8 cellular contexts compared by ENCODE assay signal in the genomic region with DNA sequence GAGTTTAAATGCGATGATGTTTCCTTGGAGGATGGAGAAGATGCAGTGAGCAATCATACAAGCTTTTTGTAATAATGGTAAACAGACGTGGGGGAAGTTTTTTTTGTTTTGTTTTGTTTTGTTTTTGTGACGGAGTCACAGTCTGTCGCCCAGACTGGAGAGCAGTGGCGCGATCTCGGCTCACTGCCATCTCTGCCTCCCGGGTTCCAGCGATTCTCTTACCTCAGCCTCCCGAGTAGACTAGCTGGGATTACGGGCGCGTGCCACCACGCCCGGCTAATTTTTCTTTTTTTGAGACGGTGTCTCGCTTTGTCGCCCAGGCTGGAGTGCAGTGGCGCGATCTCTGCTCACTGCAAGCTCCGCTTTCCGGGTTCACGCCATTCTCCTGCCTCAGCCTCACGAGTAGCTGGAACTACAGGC. TPM values are rescaled to one million over a fixed set of nuclear protein-coding genes. Genes with fewer than 3 reads are reported as not detected.
A peak's percentile ranks its signal among the peaks of the same experiment; 100 is the strongest.
DNase-seq lines count a peak whose midpoint lies in the region; ATAC-seq, FAIRE-seq and TF ChIP-seq lines count a peak whose summit lies in the region.
"Not testable (repeated sequence)": the region's sequence is repeated elsewhere in the genome, so short reads cannot be mapped to it uniquely, and the experiment has no call there.

No MANE protein-coding gene starts in this region.

- not testable (repeated sequence) for H2AFZ ChIP-seq in astrocyte (ENCODE audit: low read depth, low read length); fibroblast of lung (ENCODE audit: low read length)

- not testable (repeated sequence) for H3K9me3 ChIP-seq in astrocyte (ENCODE audit: insufficient read depth, low read depth, low read length); fibroblast of lung (ENCODE audit: control insufficient read depth, insufficient read depth, low read depth, low read length); lung (ENCODE audit: control insufficient read depth in 2 of 2, insufficient read depth in 1 of 2, low read length in 1 of 2)

- peak; percentile 26 for FAIRE-seq in GM19239 (lab: Jason Lieb, UNC)
- FAIRE-seq in astrocyte (lab: Jason Lieb, UNC): not testable (repeated sequence)

- H3K9me3 Mint-ChIP-seq in activated B cell treated with CpG ODN at 0.5 μM for 24 hours; astrocyte (ENCODE audit: unreplicated experiment): not testable (repeated sequence)

- H4K20me1 ChIP-seq in astrocyte (ENCODE audit: insufficient read depth, low read length): peaks cover 41% of the 10 kb centered on the region
- H4K20me1 ChIP-seq in fibroblast of lung (ENCODE audit: control insufficient read depth, extremely low read depth, insufficient read depth, low read length): not testable (repeated sequence)

- peak; percentile 11 for ATAC-seq in activated B cell treated with CpG ODN at 0.5 μM for 24 hours (ENCODE audit: low read depth)
- not testable (repeated sequence) for ATAC-seq in lung (ENCODE audit: insufficient read depth, low FRiP score)

- peaks cover 18% of the 10 kb centered on the region for H3K36me3 ChIP-seq in astrocyte (ENCODE audit: insufficient read depth, low read length)
- H3K36me3 ChIP-seq in fibroblast of lung (ENCODE audit: control insufficient read depth, insufficient read depth, low read length): not testable (repeated sequence)
- peaks cover 0 to 11% of the 10 kb centered on the region in 2 donors for H3K36me3 ChIP-seq in lung (ENCODE audit: control insufficient read depth in 2 of 2, insufficient read depth in 2 of 2, low read length in 2 of 2)

- peak overlapping the region; percentile 92 for H3K4me3 ChIP-seq in astrocyte (ENCODE audit: insufficient read depth, low read depth, low read length)
- peak overlapping the region; percentile 76 to 98 (median 94) for H3K4me3 ChIP-seq in fibroblast of lung (replicated peaks in 1 of 4; ENCODE audit: control extremely low read depth in 1 of 4, insufficient read depth in 1 of 4, low read depth in 3 of 4, low read length in 4 of 4)
- peak overlapping the region; percentile 89 for H3K4me3 ChIP-seq in lung
- H3K4me3 ChIP-seq in skin epidermis: peak overlapping the region; percentile 68 to 95 (median 89)

- not testable (repeated sequence) for H3K27me3 Mint-ChIP-seq in activated B cell treated with CpG ODN at 0.5 μM for 24 hours; astrocyte (ENCODE audit: low read depth, unreplicated experiment)

- H3K79me2 ChIP-seq in astrocyte (ENCODE audit: insufficient read depth, low read length) (peaks cover 82% of the 10 kb centered on the region), fibroblast of lung (ENCODE audit: control insufficient read depth, insufficient read depth, low read length) (peaks cover 72% of the 10 kb centered on the region)

- peak overlapping the region; percentile 95 for H3K4me2 ChIP-seq in astrocyte (ENCODE audit: low read length)
- peak overlapping the region; percentile 66 for H3K4me2 ChIP-seq in fibroblast of lung (ENCODE audit: extremely low read depth, insufficient read depth, low read length)

- TF ChIP-seq CTCF in activated B cell treated with CpG ODN at 0.5 μM for 24 hours (IDR thresholded peaks at IDR 0.05); astrocyte (IDR thresholded peaks at IDR 0.05; ENCODE audit: insufficient read depth, low read depth, low read length); fibroblast of lung (conservative IDR thresholded peaks at IDR 0.05 in 1 of 2, IDR thresholded peaks at IDR 0.05 in 1 of 2; ENCODE audit: low read depth in 1 of 2, low read length in 2 of 2); lung (IDR thresholded peaks at IDR 0.05; ENCODE audit: control extremely low read depth, extremely low read depth): not testable (repeated sequence)

- CTCF ChIA-PET in activated B cell treated with CpG ODN at 0.5 μM for 24 hours (lab: Charles Lee): interaction anchor here (0.7 to 1.7 kb wide), 3 partner anchors 16 to 155 kb away, joined by 3 to 7 read pairs (median 4); no protein-coding TSS in a partner anchor

- H3K27ac Mint-ChIP-seq in activated B cell treated with CpG ODN at 0.5 μM for 24 hours (peak overlapping the region; percentile 99), astrocyte (ENCODE audit: unreplicated experiment) (peak overlapping the region; percentile 99)

- H3K27me3 ChIP-seq in astrocyte (ENCODE audit: insufficient read depth, low read length); fibroblast of lung (ENCODE audit: control insufficient read depth, insufficient read depth, low read length); lung (ENCODE audit: control insufficient read depth, insufficient read depth): not testable (repeated sequence)

- H3K4me1 Mint-ChIP-seq in activated B cell treated with CpG ODN at 0.5 μM for 24 hours: peaks cover 62% of the 10 kb centered on the region
- H3K4me1 Mint-ChIP-seq in astrocyte (ENCODE audit: low read depth, unreplicated experiment): peaks cover 34% of the 10 kb centered on the region

- 1 to 2% methylated on average over 24 of the region's 24 CpGs for WGBS in lung, 2 donors

- peaks cover 48% of the 10 kb centered on the region for H3K36me3 Mint-ChIP-seq in activated B cell treated with CpG ODN at 0.5 μM for 24 hours (ENCODE audit: low read depth)
- not testable (repeated sequence) for H3K36me3 Mint-ChIP-seq in astrocyte (ENCODE audit: low read depth, unreplicated experiment)

- in situ Hi-C loops in ACHN (cut with HindIII; ENCODE audit: low pct_ligation_motif_present, low pct_unique_long_range_greater_than_20kb, low sequenced_read_pairs): not testable (repeated sequence)

- H3K4me3 Mint-ChIP-seq in activated B cell treated with CpG ODN at 0.5 μM for 24 hours (peak overlapping the region; percentile 99), astrocyte (ENCODE audit: unreplicated experiment) (peak overlapping the region; percentile 99)

- POLR2A ChIA-PET in activated B cell treated with CpG ODN at 0.5 μM for 24 hours (lab: Charles Lee): interaction anchor here (0.6 to 3.5 kb wide), 9 partner anchors 24 to 835 kb away, joined by 3 to 28 read pairs (median 8); a partner anchor contains a TSS

- H3K27ac ChIP-seq in astrocyte (ENCODE audit: low read depth, low read length) (peak overlapping the region; percentile 90), fibroblast of lung (ENCODE audit: insufficient read depth, low read length) (peak overlapping the region; percentile 92), lung (ENCODE audit: low read depth in 1 of 2, low read length in 1 of 2) (peak overlapping the region; percentile 85 to 91), skin epidermis (peak overlapping the region in 20 of 21 experiments; percentile 78 to 94 (median 92))

- H3K9ac ChIP-seq in astrocyte (ENCODE audit: low read length): peak overlapping the region; percentile 98
- peak overlapping the region; percentile 89 for H3K9ac ChIP-seq in fibroblast of lung (ENCODE audit: insufficient read depth, low read length)

- DNase-seq in ACHN (peak; percentile 43), NCI-H1092 (lab: John Stamatoyannopoulos, UW) (peak; percentile 7), activated B cell treated with CpG ODN at 0.5 μM for 24 hours (peak; percentile 30), fibroblast of lung (ENCODE audit: low read depth in 2 of 2) (peak in 1 of 2 donors; percentile 5)
- DNase-seq in GM19239 (ENCODE audit: insufficient read length, low spot score); astrocyte (ENCODE audit: low read depth); lung (ENCODE audit: low spot score): not testable (repeated sequence)

- H3K4me1 ChIP-seq in astrocyte (ENCODE audit: insufficient read depth, low read length) (peaks cover 29% of the 10 kb centered on the region), fibroblast of lung (ENCODE audit: control insufficient read depth, extremely low read depth, insufficient read depth, low read length) (peaks cover 16% of the 10 kb centered on the region), lung (ENCODE audit: control insufficient read depth in 2 of 2, insufficient read depth in 2 of 2, low read length in 2 of 2) (peaks cover 11% of the 10 kb centered on the region in 2 donors)

- intact Hi-C loops in activated B cell treated with CpG ODN at 0.5 μM for 24 hours (cut with micrococcal nuclease): loop anchor here (5.0 to 10.0 kb wide), 2 partner anchors 763 to 1210 kb away; a partner anchor contains a TSS

RNA-seq across cellular contexts. Expression of a gene that starts 0.8 kb away (rescaled TPM):
- 444 and 463 TPM in 2 replicates for total RNA-seq in activated B cell treated with CpG ODN at 0.5 μM for 24 hours
- total RNA-seq in astrocyte: 174 and 179 TPM in 2 replicates
- 81.9 and 107 TPM in 2 replicates for total RNA-seq in fibroblast of lung
- polyA plus RNA-seq in fibroblast of lung: 89.2 and 166 TPM in 2 replicates
- polyA plus RNA-seq in fibroblast of lung (2012): 183 and 273 TPM in 2 replicates
- 343 and 595 TPM in 2 replicates for polyA minus RNA-seq in fibroblast of lung (ENCODE audit: low replicate concordance)
- total RNA-seq in lung: 100 to 1,000 TPM; 129 to 242 TPM
- polyA plus RNA-seq in lung: 10 to 100 TPM; 73.7 to 73.9 TPM

RNA-seq across cellular contexts. Expression of a gene that starts 1.1 kb away (rescaled TPM):
- total RNA-seq in activated B cell treated with CpG ODN at 0.5 μM for 24 hours (39.8 and 42.5 TPM in 2 replicates), astrocyte (41.7 and 42.6 TPM in 2 replicates), fibroblast of lung (79.6 and 117 TPM in 2 replicates), lung (10 to 100 TPM; 38.4 to 65.8 TPM)
- polyA plus RNA-seq in fibroblast of lung (36.2 and 50.7 TPM in 2 replicates), lung (10 to 100 TPM; 29.3 to 40.4 TPM)
- polyA plus RNA-seq in fibroblast of lung (2012): 37.7 and 56.8 TPM in 2 replicates
- 87.9 and 103 TPM in 2 replicates for polyA minus RNA-seq in fibroblast of lung (ENCODE audit: low replicate concordance)
